Comparison of ENCODE assay signal across 10 cellular contexts in genomic region chr9:27367175-27367798, GRCh38.
DNase-seq lines count a peak whose midpoint lies in the region; ATAC-seq and TF ChIP-seq lines count a peak whose summit lies in the region.
"Had no signal": no experiment of that assay in that cellular context is flagged by ENCODE, and none has a peak within 500 bp of the region (broad histone marks: within the 10 kb centered on the region; RNA-seq: fewer than 3 reads in every experiment).

No MANE protein-coding gene starts in this region.

- POLR2A ChIA-PET in CD8-positive, alpha-beta T cell (lab: Charles Lee), result no interaction called here

- H3K4me3 ChIP-seq in vagina (no peak overlapping the region), right cardiac atrium (ENCODE audit: low read length) (no peak overlapping the region)
- no peak overlapping the region for H3K4me3 ChIP-seq in CD8-positive, alpha-beta T cell (ENCODE audit: low read depth, low read length)
- H3K4me3 ChIP-seq: prostate gland had no signal

- TF ChIP-seq POLR2A in vagina (IDR thresholded peaks at IDR 0.05), result no peak

- H3K4me3 Mint-ChIP-seq in activated naive CD4-positive, alpha-beta T cell treated with anti-CD3 and anti-CD28 coated beads, Interleukin-2, amount 50 U/mL, for 24 hours, result peak overlapping the region; percentile 23
- peak overlapping the region; percentile 55 for H3K4me3 Mint-ChIP-seq in activated T-helper 1 cell treated with anti-CD3 and anti-CD28 coated beads, Interleukin-12 subunit alpha, Interleukin-12 subunit beta, Interleukin-2, Interleukin-4 antibody, amounts not matched to agents 30 ng/mL and 10 ng/mL and 1 ng/mL, durations not matched to agents 14 hours and 24 hours and 36 hours
- no peak overlapping the region for H3K4me3 Mint-ChIP-seq in CD8-positive, alpha-beta T cell

- no peak overlapping the region for H3K27ac Mint-ChIP-seq in activated naive CD4-positive, alpha-beta T cell treated with anti-CD3 and anti-CD28 coated beads, Interleukin-2, amount 50 U/mL, for 24 hours
- H3K27ac Mint-ChIP-seq in activated T-helper 1 cell treated with anti-CD3 and anti-CD28 coated beads, Interleukin-12 subunit alpha, Interleukin-12 subunit beta, Interleukin-2, Interleukin-4 antibody, amounts not matched to agents 30 ng/mL and 10 ng/mL and 1 ng/mL, durations not matched to agents 14 hours and 24 hours and 36 hours, result peak overlapping the region; percentile 15
- no peak overlapping the region for H3K27ac Mint-ChIP-seq in CD8-positive, alpha-beta T cell

- H3K4me1 ChIP-seq in vagina (peaks cover 27% of the 10 kb centered on the region), right cardiac atrium (ENCODE audit: control insufficient read depth, insufficient read depth, low read length) (peaks cover 5% of the 10 kb centered on the region)
- peaks cover 19% of the 10 kb centered on the region for H3K4me1 ChIP-seq in CD8-positive, alpha-beta T cell (ENCODE audit: insufficient read depth, low read length)
- H3K4me1 ChIP-seq: prostate gland had no signal

- H3K9me3 Mint-ChIP-seq in activated naive CD4-positive, alpha-beta T cell treated with anti-CD3 and anti-CD28 coated beads, Interleukin-2, amount 50 U/mL, for 24 hours, result no peaks in the 10 kb centered on the region
- H3K9me3 Mint-ChIP-seq in activated T-helper 1 cell treated with anti-CD3 and anti-CD28 coated beads, Interleukin-12 subunit alpha, Interleukin-12 subunit beta, Interleukin-2, Interleukin-4 antibody, amounts not matched to agents 30 ng/mL and 10 ng/mL and 1 ng/mL, durations not matched to agents 14 hours and 24 hours and 36 hours, result no peaks in the 10 kb centered on the region
- H3K9me3 Mint-ChIP-seq in CD8-positive, alpha-beta T cell, result no peaks in the 10 kb centered on the region

- H3K27ac ChIP-seq in vagina (peak overlapping the region; percentile 22), right cardiac atrium (ENCODE audit: low read length) (no peak overlapping the region)
- no peak overlapping the region for H3K27ac ChIP-seq in CD8-positive, alpha-beta T cell (ENCODE audit: low read depth, low read length)
- H3K27ac ChIP-seq: epithelial cell of prostate, prostate gland had no signal

- no peaks in the 10 kb centered on the region for H3K36me3 ChIP-seq in vagina
- H3K36me3 ChIP-seq in CD8-positive, alpha-beta T cell (ENCODE audit: insufficient read depth, low read length), result no peaks in the 10 kb centered on the region
- H3K36me3 ChIP-seq: prostate gland had no signal

- no peaks in the 10 kb centered on the region for H3K27me3 Mint-ChIP-seq in activated naive CD4-positive, alpha-beta T cell treated with anti-CD3 and anti-CD28 coated beads, Interleukin-2, amount 50 U/mL, for 24 hours
- H3K27me3 Mint-ChIP-seq in activated T-helper 1 cell treated with anti-CD3 and anti-CD28 coated beads, Interleukin-12 subunit alpha, Interleukin-12 subunit beta, Interleukin-2, Interleukin-4 antibody, amounts not matched to agents 30 ng/mL and 10 ng/mL and 1 ng/mL, durations not matched to agents 14 hours and 24 hours and 36 hours (ENCODE audit: insufficient read depth), result peaks cover 6% of the 10 kb centered on the region
- peaks cover 8% of the 10 kb centered on the region for H3K27me3 Mint-ChIP-seq in CD8-positive, alpha-beta T cell (ENCODE audit: low read depth)

- H3K9me3 ChIP-seq in vagina (no peaks in the 10 kb centered on the region), right cardiac atrium (ENCODE audit: control insufficient read depth, low read length) (no peaks in the 10 kb centered on the region)
- H3K9me3 ChIP-seq in CD8-positive, alpha-beta T cell (ENCODE audit: low read length), result no peaks in the 10 kb centered on the region
- H3K9me3 ChIP-seq: prostate gland had no signal

- ATAC-seq in HG02973 (IDR thresholded peaks at IDR 0.05; ENCODE audit: unreplicated experiment) (peak; percentile 69), right cardiac atrium (no peak)
- ATAC-seq in CD8-positive, alpha-beta T cell, result no peak

- H3K4me1 Mint-ChIP-seq in activated naive CD4-positive, alpha-beta T cell treated with anti-CD3 and anti-CD28 coated beads, Interleukin-2, amount 50 U/mL, for 24 hours, result peaks cover 26% of the 10 kb centered on the region
- peaks cover 32% of the 10 kb centered on the region for H3K4me1 Mint-ChIP-seq in activated T-helper 1 cell treated with anti-CD3 and anti-CD28 coated beads, Interleukin-12 subunit alpha, Interleukin-12 subunit beta, Interleukin-2, Interleukin-4 antibody, amounts not matched to agents 30 ng/mL and 10 ng/mL and 1 ng/mL, durations not matched to agents 14 hours and 24 hours and 36 hours (ENCODE audit: low read depth)
- H3K4me1 Mint-ChIP-seq in CD8-positive, alpha-beta T cell (ENCODE audit: low read depth), result peaks cover 26% of the 10 kb centered on the region

- intact Hi-C loops in activated T-helper 1 cell treated with anti-CD3 and anti-CD28 coated beads, Interleukin-12 subunit alpha, Interleukin-12 subunit beta, Interleukin-2, Interleukin-4 antibody, amounts not matched to agents 30 ng/mL and 10 ng/mL and 1 ng/mL, durations not matched to agents 14 hours and 24 hours and 36 hours (cut with micrococcal nuclease), result loop anchor here (1.0 to 5.0 kb wide), 3 partner anchors 206 to 475 kb away; partner anchors contain the start of genes C9orf72 and CAAP1
- intact Hi-C loops in vagina (cut with DNase I), result no loop called here
- intact Hi-C loops in CD8-positive, alpha-beta T cell (cut with DNase I, micrococcal nuclease), result no loop called here
- intact Hi-C loops in right cardiac atrium (cut with DNase I), result no loop called here

- CTCF ChIA-PET in CD8-positive, alpha-beta T cell (lab: Charles Lee), result no interaction called here

- DNase-seq in activated naive CD4-positive, alpha-beta T cell treated with anti-CD3 and anti-CD28 coated beads, Interleukin-2, amount 50 U/mL, for 16 hours, result no peak
- DNase-seq in activated T-helper 1 cell treated with anti-CD3 and anti-CD28 coated beads, Interleukin-12 subunit alpha, Interleukin-12 subunit beta, Interleukin-2, Interleukin-4 antibody, amounts not matched to agents 30 ng/mL and 10 ng/mL and 1 ng/mL, durations not matched to agents 14 hours and 24 hours and 36 hours (ENCODE audit: low spot score), result peak; percentile 5
- DNase-seq in vagina (ENCODE audit: extremely low spot score in 2 of 2) (no peak), NCI-H1417 (lab: John Stamatoyannopoulos, UW) (no peak), right cardiac atrium (no peak)
- DNase-seq in CD8-positive, alpha-beta T cell, result no peak

- 74% methylated on average over 6 of the region's 6 CpGs for WGBS in right cardiac atrium

- H3K27me3 ChIP-seq in vagina (no peaks in the 10 kb centered on the region), right cardiac atrium (ENCODE audit: control insufficient read depth, insufficient read depth) (no peaks in the 10 kb centered on the region)
- H3K27me3 ChIP-seq in CD8-positive, alpha-beta T cell (ENCODE audit: insufficient read depth, low read length), result no peaks in the 10 kb centered on the region

- TF ChIP-seq CTCF in vagina (IDR thresholded peaks at IDR 0.05), result no peak
- no peak for TF ChIP-seq CTCF in CD8-positive, alpha-beta T cell (IDR thresholded peaks at IDR 0.05)

- H3K36me3 Mint-ChIP-seq in activated naive CD4-positive, alpha-beta T cell treated with anti-CD3 and anti-CD28 coated beads, Interleukin-2, amount 50 U/mL, for 24 hours, result no peaks in the 10 kb centered on the region
- no peaks in the 10 kb centered on the region for H3K36me3 Mint-ChIP-seq in activated T-helper 1 cell treated with anti-CD3 and anti-CD28 coated beads, Interleukin-12 subunit alpha, Interleukin-12 subunit beta, Interleukin-2, Interleukin-4 antibody, amounts not matched to agents 30 ng/mL and 10 ng/mL and 1 ng/mL, durations not matched to agents 14 hours and 24 hours and 36 hours (ENCODE audit: low read depth)
- H3K36me3 Mint-ChIP-seq in CD8-positive, alpha-beta T cell, result no peaks in the 10 kb centered on the region
